8 cellular contexts compared by ENCODE assay signal in genomic region chr3:187746479-187747335, GRCh38. TPM values are rescaled to one million over a fixed set of nuclear protein-coding genes. Genes with fewer than 3 reads are reported as not detected.
DNase-seq lines count a peak whose midpoint lies in the region; ATAC-seq, FAIRE-seq and TF ChIP-seq lines count a peak whose summit lies in the region.

No MANE protein-coding gene starts in this region.

- FAIRE-seq in GM19239 (lab: Jason Lieb, UNC), result no peak

- peaks cover 51% of the 10 kb centered on the region for H3K4me1 Mint-ChIP-seq in memory B cell

- H3K9me3 ChIP-seq in BLaER1 treated with 17β-estradiol and CSF1 and Interleukin-3, amounts not matched to agents 10 nM and 100 nM (replicated peaks in 1 of 11), result no peaks in the 10 kb centered on the region
- H3K9me3 ChIP-seq in thyroid gland, result no peaks in the 10 kb centered on the region

- no peaks in the 10 kb centered on the region for H3K36me3 Mint-ChIP-seq in memory B cell

- 24 to 25% methylated on average over 11 of the region's 11 CpGs for WGBS in thyroid gland, 2 donors

- ATAC-seq in memory B cell (ENCODE audit: low read depth), result no peak
- no peak for ATAC-seq in GM21447 (IDR thresholded peaks at IDR 0.05; ENCODE audit: unreplicated experiment)

- H3K27me3 ChIP-seq in BLaER1 treated with 17β-estradiol and CSF1 and Interleukin-3, amounts not matched to agents 10 nM and 100 nM, result no peaks in the 10 kb centered on the region
- H3K27me3 ChIP-seq in thyroid gland, result no peaks in the 10 kb centered on the region

- peaks cover 0 to 2% (median 0%) of the 10 kb centered on the region in 11 experiments; a peak in 3 of 22 replicates for H4K20me1 ChIP-seq in BLaER1 treated with 17β-estradiol and CSF1 and Interleukin-3, amounts not matched to agents 10 nM and 100 nM

- H3K9ac ChIP-seq in BLaER1 treated with 17β-estradiol and CSF1 and Interleukin-3, amounts not matched to agents 10 nM and 100 nM, result peak overlapping the region; percentile 96 to 100 (median 99)

- H3K27me3 Mint-ChIP-seq in memory B cell, result no peaks in the 10 kb centered on the region

- H3K4me2 ChIP-seq in BLaER1 treated with 17β-estradiol and CSF1 and Interleukin-3, amounts not matched to agents 10 nM and 100 nM, result peak overlapping the region; percentile 86 to 99 (median 94)

- H3K27ac ChIP-seq in BLaER1 treated with 17β-estradiol and CSF1 and Interleukin-3, amounts not matched to agents 10 nM and 100 nM, result peak overlapping the region; percentile 97 to 100 (median 99)
- H3K27ac ChIP-seq in thyroid gland, result peak overlapping the region; percentile 97 to 100 (median 100)

- peaks cover 46 to 57% (median 52%) of the 10 kb centered on the region in 10 experiments for H3K4me1 ChIP-seq in BLaER1 treated with 17β-estradiol and CSF1 and Interleukin-3, amounts not matched to agents 10 nM and 100 nM
- H3K4me1 ChIP-seq in thyroid gland, result peaks cover 31 to 43% of the 10 kb centered on the region in 2 donors

- peak in 1 of 2 donors; percentile 46 for TF ChIP-seq POLR2A in thyroid gland (IDR thresholded peaks at IDR 0.05)

- no peak for TF ChIP-seq CTCF in thyroid gland (IDR thresholded peaks at IDR 0.05)

- no peaks in the 10 kb centered on the region for H3K9me3 Mint-ChIP-seq in memory B cell

- peak overlapping the region; percentile 97 for H3K4me3 Mint-ChIP-seq in memory B cell

- no peaks in the 10 kb centered on the region; a peak in 1 of 22 replicates for H3K36me3 ChIP-seq in BLaER1 treated with 17β-estradiol and CSF1 and Interleukin-3, amounts not matched to agents 10 nM and 100 nM
- H3K36me3 ChIP-seq in thyroid gland, result no peaks in the 10 kb centered on the region

- intact Hi-C loops in thyroid gland (cut with DNase I), result loop anchor here (10.0 kb wide), 1 partner anchor 878 kb away; no protein-coding TSS in a partner anchor

- peak overlapping the region; percentile 99 for H3K27ac Mint-ChIP-seq in memory B cell

- peak; percentile 55 for DNase-seq in NCI-H1694 treated with DMSO at 0.1 percent for 48 hours (lab: John Stamatoyannopoulos, UW)
- peak; percentile 76 for DNase-seq in cerebellar cortex (ENCODE audit: low spot score)
- DNase-seq in memory B cell (ENCODE audit: low spot score in 2 of 2), result no peak
- DNase-seq in thyroid gland, result peak; percentile 49 to 50
- no peak for DNase-seq in GM19239 (ENCODE audit: insufficient read length, low spot score)
- DNase-seq in dedifferentiated amniotic fluid mesenchymal stem cell (ENCODE audit: extremely low spot score), result no peak

- H3K4me3 ChIP-seq in BLaER1 treated with 17β-estradiol and CSF1 and Interleukin-3, amounts not matched to agents 10 nM and 100 nM, result peak overlapping the region; percentile 76 to 96 (median 88)
- peak overlapping the region in 2 of 3 donors; percentile 55 to 72 for H3K4me3 ChIP-seq in thyroid gland (replicated peaks in 1 of 3)

RNA-seq across cellular contexts. Expression of gene BCL6, which starts 1.4 kb away (rescaled TPM):
- total RNA-seq in thyroid gland, result 100 to 1,000 TPM in 1 of 4 donors, 10 to 100 TPM in 3; 40.3 to 109 (median 67.2) TPM

RNA-seq across cellular contexts. Expression of gene RTP2, which starts 44.4 kb away (rescaled TPM):
- total RNA-seq in thyroid gland, result not detected

Comparison
In these comparisons a context has a peak if more than half of its experiments do, and no peak if none do; other contexts are left out.
1. DNase-seq: peak in NCI-H1694 treated with DMSO at 0.1 percent for 48 hours (single experiment), cerebellar cortex (single experiment) and thyroid gland (2 of 2); none in memory B cell (0 of 2), GM19239 (single experiment) and dedifferentiated amniotic fluid mesenchymal stem cell (single experiment).